ENCODE assay signal across 25 cellular contexts in the genomic region with DNA sequence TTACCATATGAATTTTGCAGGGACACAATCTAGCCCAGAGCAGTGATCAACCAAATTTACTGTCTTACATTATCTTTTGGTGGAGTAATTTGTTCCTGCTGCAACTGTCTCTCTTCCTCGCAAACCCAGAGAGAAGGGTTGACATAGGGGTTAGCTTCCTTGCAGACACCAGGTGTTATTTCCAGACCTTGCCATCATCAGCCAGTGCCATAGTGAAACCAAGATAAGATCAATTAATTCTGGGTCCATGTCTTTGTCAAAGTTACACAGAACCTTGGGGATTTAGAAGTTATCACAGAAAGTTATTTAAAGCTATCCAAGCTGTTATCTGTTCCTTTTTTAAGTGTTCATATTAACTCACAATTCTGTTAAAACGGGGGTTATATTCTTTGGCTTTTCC. TPM values are rescaled to one million over a fixed set of nuclear protein-coding genes. Genes with fewer than 3 reads are reported as not detected.
"Had no signal": no experiment of that assay in that cellular context is flagged by ENCODE, and none has a peak within 500 bp of the region (broad histone marks: within the 10 kb centered on the region; RNA-seq: fewer than 3 reads in every experiment).

No MANE protein-coding gene starts in this region.

- H3K9me3 ChIP-seq: pancreas, psoas muscle, thyroid gland, upper lobe of right lung had no signal

- H3K27me3 ChIP-seq: gastroesophageal sphincter, pancreas, right atrium auricular region, thyroid gland, upper lobe of right lung had no signal

- H3K27ac ChIP-seq: epithelial cell of prostate, gastroesophageal sphincter, pancreas, psoas muscle, right atrium auricular region, thyroid gland, upper lobe of right lung had no signal

- H3K4me1 Mint-ChIP-seq: nephron had no signal

- H3K36me3 ChIP-seq: gastroesophageal sphincter, pancreas, right atrium auricular region, thyroid gland, upper lobe of right lung had no signal

- DNase-seq: activated CD4-positive, alpha-beta T cell treated with anti-CD3 and anti-CD28 coated beads for 36 hours; activated CD4-positive, alpha-beta T cell treated with anti-CD3 and anti-CD28 coated beads, Interleukin-2, amount 50 U/mL, for 4 hours; activated CD8-positive, alpha-beta memory T cell treated with anti-CD3 and anti-CD28 coated beads, Interleukin-2, amount 50 U/mL, for 48 hours; activated naive CD4-positive, alpha-beta T cell treated with Interleukin-2 at 50 U/mL for 16 hours; activated T-cell treated with anti-CD3 and anti-CD28 coated beads, Interleukin-2, amount 50 U/mL, for 4 hours; amygdala; cerebellar nuclear complex; cortex of kidney; head of caudate nucleus; mesenchymal stem cell; pancreas; psoas muscle; stimulated activated CD4-positive, alpha-beta T cell treated with anti-CD3 and anti-CD28 coated beads, Interleukin-4, amount 100 ng/mL, for 24 hours; substantia nigra; T-helper 9 cell; thyroid gland; upper lobe of right lung had no signal

- H3K36me3 Mint-ChIP-seq: WTC11 had no signal

- H3K27me3 Mint-ChIP-seq: activated CD4-positive, alpha-beta T cell treated with anti-CD3 and anti-CD28 coated beads for 36 hours; stimulated activated naive CD8-positive, alpha-beta T cell treated with anti-CD3 and anti-CD28 coated beads, Interleukin-15, Interleukin-2, amounts not matched to agents 100 ng/mL and 50 ng/mL, for 24 hours had no signal

- H3K4me3 Mint-ChIP-seq: activated CD4-positive, alpha-beta T cell treated with anti-CD3 and anti-CD28 coated beads for 36 hours; activated T-cell treated with anti-CD3 and anti-CD28 coated beads, Interleukin-2, amount 50 U/mL, for 4 hours; nephron; stimulated activated naive CD8-positive, alpha-beta T cell treated with anti-CD3 and anti-CD28 coated beads, Interleukin-15, Interleukin-2, amounts not matched to agents 100 ng/mL and 50 ng/mL, for 24 hours; WTC11 had no signal

- H3K4me1 ChIP-seq: gastroesophageal sphincter, pancreas, psoas muscle, right atrium auricular region, thyroid gland had no signal

- H3K4me3 ChIP-seq: gastroesophageal sphincter, pancreas, psoas muscle, right atrium auricular region, thyroid gland, upper lobe of right lung had no signal

- H3K27ac Mint-ChIP-seq: activated CD4-positive, alpha-beta T cell treated with anti-CD3 and anti-CD28 coated beads for 36 hours; activated T-helper 2 cell treated with anti-CD3 and anti-CD28 coated beads, Interferon-gamma antibody, Interleukin-2, Interleukin-4, amounts not matched to agents 10 μg/mL and 5 μg/mL and 100 μg/mL, durations not matched to agents 14 hours and 24 hours and 36 hours; nephron; stimulated activated naive CD8-positive, alpha-beta T cell treated with anti-CD3 and anti-CD28 coated beads, Interleukin-15, Interleukin-2, amounts not matched to agents 100 ng/mL and 50 ng/mL, for 24 hours; WTC11 had no signal

- H3K9me3 Mint-ChIP-seq: nephron had no signal

RNA-seq across cellular contexts. Expression of a gene that starts 23.6 kb away (rescaled TPM):
- total RNA-seq: bronchial epithelial cell had no signal
